In genomic region chr20:38447251-38447661, GRCh38 we compare ENCODE assay signal across 8 cellular contexts. TPM values are rescaled to one million over a fixed set of nuclear protein-coding genes. Genes with fewer than 3 reads are reported as not detected.
DNase-seq lines count a peak whose midpoint lies in the region; ATAC-seq and TF ChIP-seq lines count a peak whose summit lies in the region.

No MANE protein-coding gene starts in this region.

- H3K9ac ChIP-seq in skeletal muscle satellite cell (ENCODE audit: low read depth, low read length), result peak overlapping the region; percentile 99

- no peaks in the 10 kb centered on the region for H3K9me3 ChIP-seq in right atrium auricular region
- no peaks in the 10 kb centered on the region for H3K9me3 ChIP-seq in skeletal muscle satellite cell (replicated peaks; ENCODE audit: low read length)

- no peak for ATAC-seq in GM18909 (IDR thresholded peaks at IDR 0.05; ENCODE audit: poor library complexity, unreplicated experiment)

- DNase-seq in H7, result no peak
- DNase-seq in activated CD4-positive, alpha-beta memory T cell treated with anti-CD3 and anti-CD28 coated beads for 36 hours, result no peak
- no peak for DNase-seq in right atrium auricular region (ENCODE audit: low spot score)
- no peak for DNase-seq in occipital lobe (lab: John Stamatoyannopoulos, UW)
- no peak for DNase-seq in NCI-H345 treated with DMSO at 0.1 percent for 48 hours (lab: John Stamatoyannopoulos, UW; ENCODE audit: unreplicated experiment)
- no peak for DNase-seq in ecto neural progenitor cell (ENCODE audit: low spot score)

- peak overlapping the region; percentile 91 for H3K4me3 ChIP-seq in H7 (ENCODE audit: insufficient read depth, low read depth, low read length)
- H3K4me3 ChIP-seq in right atrium auricular region, result peak overlapping the region; percentile 84 to 86
- H3K4me3 ChIP-seq in skeletal muscle satellite cell (ENCODE audit: low read length), result peak overlapping the region; percentile 95

- peaks cover 22% of the 10 kb centered on the region for H3K36me3 Mint-ChIP-seq in activated CD4-positive, alpha-beta memory T cell treated with anti-CD3 and anti-CD28 coated beads for 36 hours

- POLR2A ChIA-PET in activated CD4-positive, alpha-beta memory T cell treated with anti-CD3 and anti-CD28 coated beads for 36 hours (lab: Charles Lee), result interaction anchor here (1.2 to 6.4 kb wide), 3 partner anchors 9 to 25 kb away, joined by 3 to 100 read pairs (median 4); partner anchors contain the start of genes RALGAPB and SNHG17

- peaks cover 30% of the 10 kb centered on the region for H3K4me1 Mint-ChIP-seq in activated CD4-positive, alpha-beta memory T cell treated with anti-CD3 and anti-CD28 coated beads for 36 hours (ENCODE audit: low read depth)

- H3K4me3 Mint-ChIP-seq in activated CD4-positive, alpha-beta memory T cell treated with anti-CD3 and anti-CD28 coated beads for 36 hours, result peak overlapping the region; percentile 76

- CTCF ChIA-PET in activated CD4-positive, alpha-beta memory T cell treated with anti-CD3 and anti-CD28 coated beads for 36 hours (lab: Charles Lee), result interaction anchor here (0.8 to 4.4 kb wide), 5 partner anchors 9 to 30 kb away, joined by 4 to 141 read pairs (median 6); partner anchors contain the start of genes RALGAPB and SNHG17

- intact Hi-C loops in activated CD4-positive, alpha-beta memory T cell treated with anti-CD3 and anti-CD28 coated beads for 36 hours (cut with micrococcal nuclease), result no loop called here

- peak overlapping the region; percentile 90 for H3K4me2 ChIP-seq in skeletal muscle satellite cell (ENCODE audit: low read length)

- H3K27me3 Mint-ChIP-seq in activated CD4-positive, alpha-beta memory T cell treated with anti-CD3 and anti-CD28 coated beads for 36 hours, result no peaks in the 10 kb centered on the region

- no peak for TF ChIP-seq CTCF in right atrium auricular region (IDR thresholded peaks at IDR 0.05)

- H3K36me3 ChIP-seq in H7 (replicated peaks; ENCODE audit: control insufficient read depth, insufficient read depth, low read length) (peaks cover 9% of the 10 kb centered on the region), right atrium auricular region (peaks cover 8% of the 10 kb centered on the region), skeletal muscle satellite cell (ENCODE audit: insufficient read depth, low read length) (peaks cover 21% of the 10 kb centered on the region)

- H3K27me3 ChIP-seq in H7 (ENCODE audit: control insufficient read depth, insufficient read depth, low read length) (no peaks in the 10 kb centered on the region), right atrium auricular region (no peaks in the 10 kb centered on the region), skeletal muscle satellite cell (ENCODE audit: control insufficient read depth, insufficient read depth, low read length) (peaks cover 3% of the 10 kb centered on the region)

- H3K4me1 ChIP-seq in right atrium auricular region (peaks cover 0 to 14% of the 10 kb centered on the region in 2 donors), skeletal muscle satellite cell (ENCODE audit: control insufficient read depth, insufficient read depth, low read length) (peaks cover 17% of the 10 kb centered on the region)

- peak overlapping the region; percentile 52 for H3K27ac Mint-ChIP-seq in activated CD4-positive, alpha-beta memory T cell treated with anti-CD3 and anti-CD28 coated beads for 36 hours

- peak overlapping the region; percentile 82 to 85 for H3K27ac ChIP-seq in right atrium auricular region

- no peaks in the 10 kb centered on the region for H3K9me3 Mint-ChIP-seq in activated CD4-positive, alpha-beta memory T cell treated with anti-CD3 and anti-CD28 coated beads for 36 hours

RNA-seq across cellular contexts. Expression of gene SNHG17, which starts 12.1 kb away (rescaled TPM):
- total RNA-seq in H7 (2014; rRNA removed; shearing (Covaris generic)), result 44.2 and 45.6 TPM in 2 replicates
- total RNA-seq in activated CD4-positive, alpha-beta memory T cell treated with anti-CD3 and anti-CD28 coated beads for 36 hours, result 10 to 100 TPM; 55.4 to 55.6 TPM
- total RNA-seq in right atrium auricular region, result 10 to 100 TPM in 1 of 2 donors, 1 to 10 TPM in 1; 5.3 to 10.6 TPM
- total RNA-seq in skeletal muscle satellite cell (2012; rRNA removed), result 10.0 and 11.2 TPM in 2 replicates
- total RNA-seq in occipital lobe, result 2.8 TPM

RNA-seq across cellular contexts. Expression of gene RALGAPB, which starts 25.4 kb away (rescaled TPM):
- total RNA-seq in H7 (2014; rRNA removed; shearing (Covaris generic)), result 17.5 and 23.9 TPM in 2 replicates
- 10 to 100 TPM; 25.7 to 25.8 TPM for total RNA-seq in activated CD4-positive, alpha-beta memory T cell treated with anti-CD3 and anti-CD28 coated beads for 36 hours
- total RNA-seq in right atrium auricular region (10 to 100 TPM; 24.6 to 24.8 TPM), occipital lobe (48.4 TPM)
- total RNA-seq in skeletal muscle satellite cell (2012; rRNA removed), result 23.8 and 27.6 TPM in 2 replicates
